In genomic region chr17:78601577-78602190, GRCh38 we compare ENCODE assay signal across 1 cellular context.
TF ChIP-seq lines count a peak whose summit lies in the region.

No MANE protein-coding gene starts in this region.

TF ChIP-seq in HepG2, 621 proteins besides CTCF, POLR2A, EP300 and RAD21 (continued from another document and continues in another):
- TF ChIP-seq DMTF1 (CRISPR knock-in tag; IDR thresholded peaks at IDR 0.05) (no peak), NFE2L2 (IDR thresholded peaks at IDR 0.05; ENCODE audit: low read length) (no peak), KLF15 (CRISPR knock-in tag; IDR thresholded peaks at IDR 0.05; ENCODE audit: borderline replicate concordance) (no peak; the same call in 1 of the 2 replicates), TAF1 (CRISPR knock-in tag; IDR thresholded peaks at IDR 0.05) (peak; percentile 21; the same call in 1 of the 2 replicates), POGK (CRISPR knock-in tag; conservative IDR thresholded peaks at IDR 0.05) (peak; percentile 84), SOX13 (IDR thresholded peaks at IDR 0.05) (peak; percentile 57; the same call in 1 of the 2 replicates), SOX13 (CRISPR knock-in tag; conservative IDR thresholded peaks at IDR 0.05 in 1 of 2, IDR thresholded peaks at IDR 0.05 in 1 of 2) (peak in 1 of 2 experiments; percentile 90; a peak in 2 of 4 replicates), ZFP36L1 (CRISPR knock-in tag; IDR thresholded peaks at IDR 0.05) (peak; percentile 85; the same call in 1 of the 2 replicates), ZNF792 (CRISPR knock-in tag; IDR thresholded peaks at IDR 0.05) (peak; percentile 94), THRA (CRISPR knock-in tag; IDR thresholded peaks at IDR 0.05; ENCODE audit: borderline replicate concordance) (peak; percentile 91), ZBTB7B (CRISPR knock-in tag; IDR thresholded peaks at IDR 0.05) (peak; percentile 97), ZNF790 (CRISPR knock-in tag; IDR thresholded peaks at IDR 0.05; ENCODE audit: borderline replicate concordance) (no peak), LBX2 (CRISPR knock-in tag; IDR thresholded peaks at IDR 0.05; ENCODE audit: borderline replicate concordance) (no peak), NCOR1 (IDR thresholded peaks at IDR 0.05; ENCODE audit: borderline replicate concordance, low read length) (peak; percentile 94; the same call in 1 of the 2 replicates), ZNF503 (CRISPR knock-in tag; IDR thresholded peaks at IDR 0.05) (peak; percentile 93), ERF (CRISPR knock-in tag; IDR thresholded peaks at IDR 0.05) (peak; percentile 94), ZNF318 (CRISPR knock-in tag; IDR thresholded peaks at IDR 0.05) (no peak), KMT2B (CRISPR knock-in tag; IDR thresholded peaks at IDR 0.05) (peak; percentile 65; the same call in 1 of the 2 replicates), ARID5B (CRISPR knock-in tag; IDR thresholded peaks at IDR 0.05) (peak; percentile 99), CAMTA2 (CRISPR knock-in tag; IDR thresholded peaks at IDR 0.05; ENCODE audit: borderline replicate concordance) (no peak), NCOA5 (CRISPR knock-in tag; IDR thresholded peaks at IDR 0.05) (no peak), CENPBD1 (CRISPR knock-in tag; IDR thresholded peaks at IDR 0.05; ENCODE audit: borderline replicate concordance, low read depth) (peak; percentile 95; the same call in 1 of the 2 replicates), TGIF2 (CRISPR knock-in tag; IDR thresholded peaks at IDR 0.05) (0 out of 2 replicates have a peak, but pooled peaks have one; percentile 12), EEA1 (CRISPR knock-in tag; IDR thresholded peaks at IDR 0.05; ENCODE audit: borderline replicate concordance) (no peak), SMAD3 (CRISPR knock-in tag; IDR thresholded peaks at IDR 0.05) (peak; percentile 95), PBX2 (CRISPR knock-in tag; IDR thresholded peaks at IDR 0.05) (no peak), GABPB1 (CRISPR knock-in tag; IDR thresholded peaks at IDR 0.05) (peak; percentile 67)
